In the genomic region with DNA sequence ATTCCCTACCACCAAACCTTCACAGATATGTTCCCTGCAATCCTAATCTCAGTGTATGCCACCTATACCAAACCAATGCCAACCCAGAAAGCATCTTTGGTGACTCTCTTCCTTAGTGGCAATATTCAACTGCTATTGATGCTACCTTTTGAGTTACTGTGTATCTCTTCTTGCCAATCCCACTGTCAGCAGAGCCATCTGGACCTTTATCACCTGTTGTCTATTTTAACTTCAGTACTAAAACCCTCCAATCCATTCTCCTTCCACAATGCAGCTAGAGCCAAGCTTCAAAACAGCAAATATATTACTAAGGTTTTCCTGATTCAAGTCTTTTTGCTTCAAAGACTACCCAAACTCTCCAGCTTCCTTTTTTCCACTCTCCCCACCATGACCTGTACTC, we compare ENCODE assay signal across 25 cellular contexts.
DNase-seq lines count a peak whose midpoint lies in the region; FAIRE-seq and TF ChIP-seq lines count a peak whose summit lies in the region.
"Had no signal": no experiment of that assay in that cellular context is flagged by ENCODE, and none has a peak within 500 bp of the region (broad histone marks: within the 10 kb centered on the region; RNA-seq: fewer than 3 reads in every experiment).

No MANE protein-coding gene starts in this region.

- H3K27me3 ChIP-seq in dorsolateral prefrontal cortex = no peaks in the 10 kb centered on the region
- H3K27me3 ChIP-seq: BLaER1 treated with 17β-estradiol and CSF1 and Interleukin-3, amounts not matched to agents 10 nM and 100 nM had no signal

- FAIRE-seq in D721Med (lab: Jason Lieb, UNC) = no peak
- FAIRE-seq: A549, G401.6, GM12891, GM19239 had no signal

- peak overlapping the region in 43 of 59 donors; percentile 4 to 84 (median 54) for H3K27ac ChIP-seq in dorsolateral prefrontal cortex
- H3K27ac ChIP-seq: 22Rv1; A549; BLaER1 treated with 17β-estradiol and CSF1 and Interleukin-3, amounts not matched to agents 10 nM and 100 nM; C4-2B had no signal

- DNase-seq in G401 (ENCODE audit: low spot score) (peak; percentile 69), cerebellar cortex (ENCODE audit: low spot score) (peak; percentile 64), dorsolateral prefrontal cortex (no peak), superior temporal gyrus (ENCODE audit: extremely low spot score) (no peak), nucleus accumbens (lab: John Stamatoyannopoulos, UW) (no peak), D721Med (ENCODE audit: insufficient read length, low spot score) (no peak)
- DNase-seq: AML-193; Caco-2; Calu3; CD4-positive, alpha-beta T cell; CD8-positive, alpha-beta T cell; DMS 273 treated with DMSO at 0.1 percent for 48 hours; DMS153; DMS53; DMS79; DND-41; EL; GF-D8 had no signal

- intact Hi-C loops in dorsolateral prefrontal cortex (cut with DNase I) = no loop called here

- in situ Hi-C loops in G401 (cut with HindIII; ENCODE audit: low sequenced_read_pairs) = no loop called here

- no peak overlapping the region for H3K4me3 ChIP-seq in dorsolateral prefrontal cortex
- H3K4me3 ChIP-seq: A549; BLaER1 treated with 17β-estradiol and CSF1 and Interleukin-3, amounts not matched to agents 10 nM and 100 nM had no signal

- TF ChIP-seq CTCF in dorsolateral prefrontal cortex (IDR thresholded peaks at IDR 0.05 in 54 of 56, conservative IDR thresholded peaks at IDR 0.05 in 2 of 56; ENCODE audit: low read depth in 1 of 56, partially characterized antibody in 56 of 56) (no peak), D721Med (IDR thresholded peaks at IDR 0.05; ENCODE audit: insufficient read depth, missing control alignments) (no peak)

Comparison
In these comparisons a context has a peak if more than half of its experiments do, and no peak if none do; other contexts are left out.
1. DNase-seq: peak in G401 (single experiment) and cerebellar cortex (single experiment); none in dorsolateral prefrontal cortex (0 of 10), superior temporal gyrus (single experiment), nucleus accumbens (0 of 56) and D721Med (single experiment).